Comparison of ENCODE assay signal across 11 cellular contexts in the genomic region with DNA sequence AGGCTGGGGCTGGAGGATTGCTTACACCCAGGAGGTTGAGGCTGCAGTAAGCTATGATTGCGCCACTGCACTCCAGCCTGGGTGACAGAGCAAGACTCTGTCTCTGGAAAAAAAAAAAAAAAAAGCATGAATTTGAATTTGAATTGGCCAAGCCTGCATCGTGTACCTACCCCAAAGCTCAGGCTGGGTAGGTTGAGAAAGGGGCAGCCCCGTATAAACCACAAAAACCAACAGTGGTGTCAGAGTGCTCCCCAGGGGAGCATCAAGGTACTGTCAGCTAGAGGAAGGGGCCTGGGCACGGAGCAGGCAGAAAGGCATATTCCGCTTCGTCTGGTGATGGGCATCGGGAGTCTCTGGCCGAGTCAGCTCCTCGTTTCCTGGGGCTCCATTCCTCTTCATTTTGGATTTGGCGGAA. TPM values are rescaled to one million over a fixed set of nuclear protein-coding genes. Genes with fewer than 3 reads are reported as not detected.
DNase-seq lines count a peak whose midpoint lies in the region; ATAC-seq lines count a peak whose summit lies in the region.
"Had no signal": no experiment of that assay in that cellular context is flagged by ENCODE, and none has a peak within 500 bp of the region (broad histone marks: within the 10 kb centered on the region; RNA-seq: fewer than 3 reads in every experiment).

No MANE protein-coding gene starts in this region.

- H3K36me3 ChIP-seq in NT2/D1 (ENCODE audit: insufficient read depth, insufficient read length, low read length), result no peaks in the 10 kb centered on the region

- DNase-seq in activated CD4-positive, alpha-beta T cell treated with anti-CD3 and anti-CD28 coated beads for 36 hours, result peak; percentile 79
- no peak for DNase-seq in activated CD4-positive, alpha-beta T cell treated with anti-CD3 and anti-CD28 coated beads for 1 hour
- DNase-seq in NT2/D1 (ENCODE audit: low read depth, low spot score) (no peak), NCI-H2029 treated with DMSO at 0.1 percent for 48 hours (lab: John Stamatoyannopoulos, UW) (no peak), RPMI8226 (no peak), AG20443 (ENCODE audit: low spot score) (no peak), left ventricle myocardium superior (no peak)
- DNase-seq in activated naive CD8-positive, alpha-beta T cell treated with anti-CD3 and anti-CD28 coated beads, Interleukin-2, amount 10 ng/mL, durations not matched to agents 7 days and 5 days, result no peak

- no peak overlapping the region for H3K4me3 ChIP-seq in NT2/D1 (ENCODE audit: insufficient read length, low read depth)
- H3K4me3 ChIP-seq: SK-N-MC had no signal

- no peaks in the 10 kb centered on the region for H3K36me3 Mint-ChIP-seq in activated CD4-positive, alpha-beta T cell treated with anti-CD3 and anti-CD28 coated beads for 36 hours (ENCODE audit: low read depth)
- H3K36me3 Mint-ChIP-seq in activated naive CD8-positive, alpha-beta T cell treated with anti-CD3 and anti-CD28 coated beads, Interleukin-2, amount 10 ng/mL, durations not matched to agents 7 days and 5 days, result no peaks in the 10 kb centered on the region
- H3K36me3 Mint-ChIP-seq: type B pancreatic cell had no signal

- no peaks in the 10 kb centered on the region for H3K9me3 ChIP-seq in NT2/D1 (ENCODE audit: insufficient read depth, low read length)

- H3K27me3 Mint-ChIP-seq in activated CD4-positive, alpha-beta T cell treated with anti-CD3 and anti-CD28 coated beads for 36 hours, result no peaks in the 10 kb centered on the region
- H3K27me3 Mint-ChIP-seq in activated naive CD8-positive, alpha-beta T cell treated with anti-CD3 and anti-CD28 coated beads, Interleukin-2, amount 10 ng/mL, durations not matched to agents 7 days and 5 days, result peaks cover 17% of the 10 kb centered on the region
- H3K27me3 Mint-ChIP-seq: type B pancreatic cell had no signal

- CTCF ChIA-PET in activated CD4-positive, alpha-beta T cell treated with anti-CD3 and anti-CD28 coated beads for 36 hours (lab: Charles Lee), result interaction anchor here (0.8 to 2.5 kb wide), 15 partner anchors 9 to 421 kb away, joined by 3 to 15 read pairs (median 4); partner anchors contain the start of gene RAP1GAP2

- peak; percentile 100 for ATAC-seq in activated CD4-positive, alpha-beta T cell treated with anti-CD3 and anti-CD28 coated beads for 36 hours
- peak; percentile 73 for ATAC-seq in activated naive CD8-positive, alpha-beta T cell treated with anti-CD3 and anti-CD28 coated beads, Interleukin-2, amount 10 ng/mL, durations not matched to agents 7 days and 5 days (ENCODE audit: low read depth)
- ATAC-seq in left ventricle myocardium superior, result no peak
- ATAC-seq: HepG2 had no signal

- H3K27me3 ChIP-seq in NT2/D1 (ENCODE audit: insufficient read depth, insufficient read length), result no peaks in the 10 kb centered on the region

- H3K9ac ChIP-seq in NT2/D1 (ENCODE audit: insufficient read length, low read depth), result peak overlapping the region; percentile 42

- POLR2A ChIA-PET in activated CD4-positive, alpha-beta T cell treated with anti-CD3 and anti-CD28 coated beads for 36 hours (lab: Charles Lee), result no interaction called here
- POLR2A ChIA-PET in activated naive CD8-positive, alpha-beta T cell treated with anti-CD3 and anti-CD28 coated beads, Interleukin-2, amount 10 ng/mL, durations not matched to agents 7 days and 5 days (lab: Charles Lee), result no interaction called here

- intact Hi-C loops in activated CD4-positive, alpha-beta T cell treated with anti-CD3 and anti-CD28 coated beads for 36 hours (cut with DNase I, micrococcal nuclease), result loop anchor here (1.0 kb wide), 4 partner anchors 9 to 455 kb away; no protein-coding TSS in a partner anchor
- intact Hi-C loops in left ventricle myocardium superior (cut with micrococcal nuclease), result no loop called here

- no peak overlapping the region for H3K4me3 Mint-ChIP-seq in activated CD4-positive, alpha-beta T cell treated with anti-CD3 and anti-CD28 coated beads for 36 hours
- H3K4me3 Mint-ChIP-seq in activated naive CD8-positive, alpha-beta T cell treated with anti-CD3 and anti-CD28 coated beads, Interleukin-2, amount 10 ng/mL, durations not matched to agents 7 days and 5 days, result no peak overlapping the region
- H3K4me3 Mint-ChIP-seq: type B pancreatic cell had no signal

- H3K4me1 ChIP-seq in NT2/D1 (ENCODE audit: insufficient read depth, insufficient read length), result peaks cover 11% of the 10 kb centered on the region

- H3K27ac Mint-ChIP-seq in activated CD4-positive, alpha-beta T cell treated with anti-CD3 and anti-CD28 coated beads for 36 hours, result no peak overlapping the region
- no peak overlapping the region for H3K27ac Mint-ChIP-seq in activated naive CD8-positive, alpha-beta T cell treated with anti-CD3 and anti-CD28 coated beads, Interleukin-2, amount 10 ng/mL, durations not matched to agents 7 days and 5 days
- H3K27ac Mint-ChIP-seq: type B pancreatic cell had no signal

- no peaks in the 10 kb centered on the region for H3K9me3 Mint-ChIP-seq in activated CD4-positive, alpha-beta T cell treated with anti-CD3 and anti-CD28 coated beads for 36 hours (ENCODE audit: low read depth)
- no peaks in the 10 kb centered on the region for H3K9me3 Mint-ChIP-seq in activated naive CD8-positive, alpha-beta T cell treated with anti-CD3 and anti-CD28 coated beads, Interleukin-2, amount 10 ng/mL, durations not matched to agents 7 days and 5 days
- H3K9me3 Mint-ChIP-seq: type B pancreatic cell had no signal

- peaks cover 8% of the 10 kb centered on the region for H3K4me1 Mint-ChIP-seq in activated CD4-positive, alpha-beta T cell treated with anti-CD3 and anti-CD28 coated beads for 36 hours
- no peaks in the 10 kb centered on the region for H3K4me1 Mint-ChIP-seq in activated naive CD8-positive, alpha-beta T cell treated with anti-CD3 and anti-CD28 coated beads, Interleukin-2, amount 10 ng/mL, durations not matched to agents 7 days and 5 days

RNA-seq across cellular contexts. Expression of gene RAP1GAP2, which starts 40.9 kb away (rescaled TPM):
- under 1 TPM; 0.64 to 0.86 TPM for total RNA-seq in activated CD4-positive, alpha-beta T cell treated with anti-CD3 and anti-CD28 coated beads for 36 hours
- 1 to 10 TPM; 4.0 to 4.8 TPM for total RNA-seq in activated naive CD8-positive, alpha-beta T cell treated with anti-CD3 and anti-CD28 coated beads, Interleukin-2, amount 10 ng/mL, durations not matched to agents 7 days and 5 days
- total RNA-seq in left ventricle myocardium superior, result 48.9 TPM
